In genomic region chr11:78112588-78113275, GRCh38 we compare ENCODE assay signal across 16 cellular contexts. TPM values are rescaled to one million over a fixed set of nuclear protein-coding genes. Genes with fewer than 3 reads are reported as not detected.
A peak's percentile ranks its signal among the peaks of the same experiment; 100 is the strongest.
DNase-seq lines count a peak whose midpoint lies in the region; ATAC-seq and TF ChIP-seq lines count a peak whose summit lies in the region.
"Had no signal": no experiment of that assay in that cellular context is flagged by ENCODE, and none has a peak within 500 bp of the region (broad histone marks: within the 10 kb centered on the region; RNA-seq: fewer than 3 reads in every experiment).

No MANE protein-coding gene starts in this region.

- no peak overlapping the region for H3K4me2 ChIP-seq in neuronal stem cell (ENCODE audit: insufficient read depth, low read length, poor library complexity, severe bottlenecking)

- no peaks in the 10 kb centered on the region for H3K9me3 Mint-ChIP-seq in activated naive CD4-positive, alpha-beta T cell treated with anti-CD3 and anti-CD28 coated beads, Interleukin-2, amount 50 U/mL, for 72 hours

- no peak overlapping the region for H2BK5ac ChIP-seq in neuronal stem cell (ENCODE audit: low read length)

- H3K27me3 ChIP-seq in HAP-1 (ENCODE audit: low read depth) (no peaks in the 10 kb centered on the region), neuronal stem cell (ENCODE audit: control insufficient read depth in 3 of 3, insufficient read depth in 3 of 3, low read depth in 1 of 3, low read length in 3 of 3) (no peaks in the 10 kb centered on the region)
- H3K27me3 ChIP-seq: pancreas had no signal

- CTCF ChIA-PET in RWPE1 (lab: Yijun Ruan, JAX): interaction anchor here (0.6 kb wide), 1 partner anchor 14 kb away, joined by 4 read pairs; no protein-coding TSS in a partner anchor

- H4K8ac ChIP-seq in neuronal stem cell (ENCODE audit: low read depth, low read length): no peak overlapping the region

- no peaks in the 10 kb centered on the region for H3K79me1 ChIP-seq in neuronal stem cell (ENCODE audit: low read depth, low read length)

- H3K4me3 ChIP-seq in HAP-1: no peak overlapping the region
- H3K4me3 ChIP-seq in neuronal stem cell (ENCODE audit: low read length in 2 of 2): no peak overlapping the region
- H3K4me3 ChIP-seq: mucosa of descending colon, pancreas had no signal

- peak overlapping the region in 1 of 2 donors; percentile 38 for H3K27ac Mint-ChIP-seq in activated naive CD4-positive, alpha-beta T cell treated with anti-CD3 and anti-CD28 coated beads, Interleukin-2, amount 50 U/mL, for 72 hours

- H3K23ac ChIP-seq in neuronal stem cell (ENCODE audit: low read depth, low read length, poor library complexity): no peak overlapping the region

- no peak overlapping the region for H2AK5ac ChIP-seq in neuronal stem cell (ENCODE audit: low read depth, low read length)

- no peak overlapping the region for H2BK12ac ChIP-seq in neuronal stem cell (ENCODE audit: low read length)

- in situ Hi-C loops in HAP-1 (cut with MboI; ENCODE audit: low sequenced_read_pairs): no loop called here

- ATAC-seq in HG03442 (IDR thresholded peaks at IDR 0.05; ENCODE audit: unreplicated experiment): peak; percentile 57
- no peak for ATAC-seq in activated naive CD4-positive, alpha-beta T cell treated with anti-CD3 and anti-CD28 coated beads, Interleukin-2, amount 50 U/mL, for 72 hours
- ATAC-seq: HCT116, mucosa of descending colon, pancreas had no signal

- no peak overlapping the region for H3K9ac ChIP-seq in neuronal stem cell (ENCODE audit: low read depth, low read length, poor library complexity)

- H3K18ac ChIP-seq in neuronal stem cell (ENCODE audit: low read length): no peak overlapping the region

- peaks cover 37% of the 10 kb centered on the region for H3K4me1 ChIP-seq in HAP-1
- peaks cover 0 to 14% of the 10 kb centered on the region in 2 donors for H3K4me1 ChIP-seq in neuronal stem cell (ENCODE audit: control insufficient read depth in 2 of 2, insufficient read depth in 1 of 2, low read depth in 1 of 2, low read length in 2 of 2)
- H3K4me1 ChIP-seq: pancreas had no signal

- H3K27ac ChIP-seq in neuronal stem cell (replicated peaks; ENCODE audit: low read length) (no peak overlapping the region), RWPE1 (no peak overlapping the region)
- H3K27ac ChIP-seq: pancreas had no signal

- no peak overlapping the region for H2BK120ac ChIP-seq in neuronal stem cell (ENCODE audit: low read depth, low read length)

- H2BK15ac ChIP-seq in neuronal stem cell (ENCODE audit: low read length): no peak overlapping the region

- H3K36me3 Mint-ChIP-seq in activated naive CD4-positive, alpha-beta T cell treated with anti-CD3 and anti-CD28 coated beads, Interleukin-2, amount 50 U/mL, for 72 hours: peaks cover 5 to 11% of the 10 kb centered on the region in 2 donors

- no CpG with 5 or more reads among the region's 6 CpGs for WGBS in neuronal stem cell (ENCODE audit: extremely low coverage in 2 of 2, insufficient read length in 2 of 2, insufficient replicate concordance in 1 of 2), 2 donors

- no peak overlapping the region for H4K91ac ChIP-seq in neuronal stem cell (ENCODE audit: low read depth, low read length, poor library complexity)

- DNase-seq in GM19238 (ENCODE audit: insufficient read length, low spot score) (peak; percentile 6), HAP-1 (ENCODE audit: low spot score in 2 of 2) (peak; percentile 82 to 100), neuronal stem cell (ENCODE audit: low spot score) (no peak), GM03348 (ENCODE audit: low spot score) (no peak), RWPE1 (ENCODE audit: low spot score) (no peak)
- DNase-seq in activated naive CD4-positive, alpha-beta T cell treated with anti-CD3 and anti-CD28 coated beads, Interleukin-2, amount 50 U/mL, for 72 hours (ENCODE audit: low spot score in 2 of 2): no peak
- DNase-seq: AML-193; anterior cingulate cortex; DMS 273 treated with DMSO at 0.1 percent for 48 hours; mucosa of descending colon; OCI-M1; pancreas; stimulated activated CD4-positive, alpha-beta T cell treated with anti-CD3 and anti-CD28 coated beads, Interleukin-12 subunit alpha, Interleukin-12 subunit beta, amount 100 ng/mL, for 4 hours had no signal

- H3K14ac ChIP-seq in neuronal stem cell (ENCODE audit: low read length): no peak overlapping the region

- H3K9me3 ChIP-seq in HAP-1 (no peaks in the 10 kb centered on the region), neuronal stem cell (replicated peaks in 1 of 2; ENCODE audit: control insufficient read depth in 2 of 2, insufficient read depth in 1 of 2, low read depth in 1 of 2, low read length in 2 of 2) (no peaks in the 10 kb centered on the region)
- H3K9me3 ChIP-seq: mucosa of descending colon, pancreas had no signal

- TF ChIP-seq CTCF in RWPE1 (conservative IDR thresholded peaks at IDR 0.05; ENCODE audit: low read depth): no peak

- no peak overlapping the region for H3K4ac ChIP-seq in neuronal stem cell (ENCODE audit: low read length)

- POLR2A ChIA-PET in RWPE1 (lab: Yijun Ruan, JAX; ENCODE audit: low non-redundant PET): no interaction called here

- H3K36me3 ChIP-seq in HAP-1 (replicated peaks) (peaks cover 18% of the 10 kb centered on the region), neuronal stem cell (replicated peaks in 1 of 2; ENCODE audit: control insufficient read depth in 2 of 2, insufficient read depth in 2 of 2, low read length in 2 of 2) (peaks cover 19 to 77% of the 10 kb centered on the region in 2 donors)

- H2AFZ ChIP-seq in neuronal stem cell (ENCODE audit: low read length): peak overlapping the region; percentile 57

RNA-seq across cellular contexts. Expression of gene ALG8, which starts 26.7 kb away (rescaled TPM):
- polyA plus RNA-seq in neuronal stem cell (2013, experiment 1 of 2): 67.7 TPM
- polyA plus RNA-seq in neuronal stem cell (2013, experiment 2 of 2): 67.9 TPM
- total RNA-seq in activated naive CD4-positive, alpha-beta T cell treated with anti-CD3 and anti-CD28 coated beads, Interleukin-2, amount 50 U/mL, for 72 hours: 10 to 100 TPM; 42.9 to 72.1 TPM

RNA-seq across cellular contexts. Expression of gene NDUFC2, which starts 33.1 kb away (rescaled TPM):
- 290 TPM for polyA plus RNA-seq in neuronal stem cell (2013, experiment 1 of 2)
- polyA plus RNA-seq in neuronal stem cell (2013, experiment 2 of 2): 288 TPM
- total RNA-seq in activated naive CD4-positive, alpha-beta T cell treated with anti-CD3 and anti-CD28 coated beads, Interleukin-2, amount 50 U/mL, for 72 hours: 100 to 1,000 TPM in 1 of 2 donors, 10 to 100 TPM in 1; 64.6 to 178 TPM

RNA-seq across cellular contexts. Expression of gene THRSP, which starts 49.1 kb away (rescaled TPM):
- not detected for polyA plus RNA-seq in neuronal stem cell (2013, experiment 1 of 2)
- polyA plus RNA-seq in neuronal stem cell (2013, experiment 2 of 2): not detected
- not detected for total RNA-seq in activated naive CD4-positive, alpha-beta T cell treated with anti-CD3 and anti-CD28 coated beads, Interleukin-2, amount 50 U/mL, for 72 hours
- polyA plus RNA-seq: keratinocyte had no signal

Comparison
In these comparisons a context has a peak if more than half of its experiments do, and no peak if none do; other contexts are left out.
1. DNase-seq: peak in GM19238 (single experiment) and HAP-1 (2 of 2); none in neuronal stem cell (single experiment), GM03348 (single experiment), RWPE1 (single experiment) and activated naive CD4-positive, alpha-beta T cell treated with anti-CD3 and anti-CD28 coated beads, Interleukin-2, amount 50 U/mL, for 72 hours (0 of 2).